ENCODE assay signal across 8 cellular contexts in genomic region chr6:170306324-170307079, GRCh38.
DNase-seq lines count a peak whose midpoint lies in the region; ATAC-seq and TF ChIP-seq lines count a peak whose summit lies in the region.

FAM120B (plus strand) TSS chr6:170306758; CDS start chr6:170317391, 10,633 bp downstream.

- H3K27ac ChIP-seq in caudate nucleus (ENCODE audit: low read depth, low read length) = peak within 1 kb of the TSS; percentile 85

- DNase-seq in AG09319 (ENCODE audit: extremely low read depth, low read depth) (peak; percentile 86), NCI-H345 treated with DMSO at 0.1 percent for 48 hours (lab: John Stamatoyannopoulos, UW; ENCODE audit: unreplicated experiment) (peak; percentile 83), caudate nucleus (lab: John Stamatoyannopoulos, UW) (peak; percentile 47 to 98 (median 95)), iris pigment epithelial cell (ENCODE audit: low read depth) (peak; percentile 95)
- DNase-seq in activated CD4-positive, CD25-positive, alpha-beta regulatory T cell (lab: John Stamatoyannopoulos, UW) = peak; percentile 86 to 96 (median 92)
- peak; percentile 90 to 94 for DNase-seq in stimulated activated CD4-positive, alpha-beta T cell treated with anti-CD3 and anti-CD28 coated beads, Interleukin-12 subunit alpha, Interleukin-12 subunit beta, amount 100 ng/mL, for 24 hours (ENCODE audit: low read depth in 2 of 2)

- TF ChIP-seq CTCF in AG09319 (IDR thresholded peaks at IDR 0.05; ENCODE audit: low read depth, low read length) = no peak

- peak; percentile 96 for ATAC-seq in GM19035 (IDR thresholded peaks at IDR 0.05; ENCODE audit: unreplicated experiment)
- peak; percentile 95 for ATAC-seq in HG03342 (IDR thresholded peaks at IDR 0.05; ENCODE audit: unreplicated experiment)

Comparison
In these comparisons a context has a peak if more than half of its experiments do, and no peak if none do; other contexts are left out.
1. Peak in every context shown above with its lines: DNase-seq, ATAC-seq and H3K27ac ChIP-seq.